19 cellular contexts compared by ENCODE assay signal in genomic region chr7:158076215-158076614, GRCh38.
"Had no signal": no experiment of that assay in that cellular context is flagged by ENCODE, and none has a peak within 500 bp of the region (broad histone marks: within the 10 kb centered on the region; RNA-seq: fewer than 3 reads in every experiment).

No MANE protein-coding gene starts in this region.

- H3K27me3 ChIP-seq: colonic mucosa, right lobe of liver had no signal

- ATAC-seq: activated CD8-positive, alpha-beta T cell treated with anti-CD3 and anti-CD28 coated beads for 36 hours; mucosa of descending colon; right lobe of liver; stimulated activated effector memory CD8-positive, alpha-beta T cell treated with anti-CD3 and anti-CD28 coated beads, Interleukin-12 subunit alpha, Interleukin-12 subunit beta, amount 100 ng/mL, for 72 hours had no signal

- H3K4me1 ChIP-seq: colonic mucosa, left ventricle myocardium inferior, right lobe of liver, stomach, suprapubic skin, tibial artery had no signal

- H3K9me3 ChIP-seq: colonic mucosa, left ventricle myocardium inferior, mucosa of descending colon, right lobe of liver, stomach, suprapubic skin, tibial artery had no signal

- DNase-seq: activated B cell treated with CpG ODN at 0.5 μM for 24 hours; activated CD4-positive, alpha-beta T cell treated with anti-CD3 and anti-CD28 coated beads, Interleukin-2, amount 50 U/mL, for 1 hour; activated CD8-positive, alpha-beta T cell treated with anti-CD3 and anti-CD28 coated beads for 36 hours; activated naive CD4-positive, alpha-beta T cell treated with Interleukin-2 at 50 U/mL for 16 hours; activated T-cell treated with anti-CD3 and anti-CD28 coated beads, Interleukin-2, amount 50 U/mL, for 48 hours; colonic mucosa; effector memory CD4-positive, alpha-beta T cell; left ventricle myocardium inferior; mesendoderm; mucosa of descending colon; stimulated activated CD4-positive, alpha-beta T cell treated with anti-CD3 and anti-CD28 coated beads, Interleukin-4, amount 100 ng/mL, for 24 hours; stomach; T-helper 1 cell had no signal

- H3K27ac ChIP-seq: colonic mucosa, left ventricle myocardium inferior, right lobe of liver, skin epidermis, stomach, suprapubic skin, tibial artery had no signal

- H3K4me3 ChIP-seq: colonic mucosa, left ventricle myocardium inferior, lung, mucosa of descending colon, right lobe of liver, skin epidermis, stomach, suprapubic skin, tibial artery had no signal

- H3K36me3 ChIP-seq: colonic mucosa, left ventricle myocardium inferior, right lobe of liver, suprapubic skin, tibial artery had no signal
